32 cellular contexts compared by ENCODE assay signal in genomic region chr10:30124706-30125105, GRCh38.
"Had no signal": no experiment of that assay in that cellular context is flagged by ENCODE, and none has a peak within 500 bp of the region (broad histone marks: within the 10 kb centered on the region; RNA-seq: fewer than 3 reads in every experiment).

No MANE protein-coding gene starts in this region.

- ATAC-seq: activated CD8-positive, alpha-beta T cell treated with anti-CD3 and anti-CD28 coated beads for 36 hours; activated naive CD4-positive, alpha-beta T cell treated with anti-CD3 and anti-CD28 coated beads, Interleukin-2, amount 50 U/mL, for 72 hours; activated T-cell treated with anti-CD3 and anti-CD28 coated beads, Interleukin-2, amount 50 U/mL, for 4 hours; activated T-cell treated with anti-CD3 and anti-CD28 coated beads, Interleukin-2, amount 50 U/mL, for 72 hours; activated T-helper 17 cell treated with anti-CD3 and anti-CD28 coated beads, Interleukin-2, amount 50 U/mL, for 72 hours; body of pancreas had no signal

- H3K27ac ChIP-seq: adrenal gland, body of pancreas, brain microvascular endothelial cell, breast epithelium, VCaP had no signal

- H3K4me1 ChIP-seq: adrenal gland, body of pancreas, breast epithelium had no signal

- H3K9me3 ChIP-seq: adrenal gland, body of pancreas, breast epithelium had no signal

- DNase-seq: activated B cell treated with CpG ODN at 0.5 μM for 24 hours; activated CD4-positive, alpha-beta memory T cell treated with anti-CD3 and anti-CD28 coated beads for 36 hours; activated CD4-positive, alpha-beta T cell treated with anti-CD3 and anti-CD28 coated beads for 4 hours; activated CD4-positive, alpha-beta T cell treated with anti-CD3 and anti-CD28 coated beads, Interleukin-2, amount 10 ng/mL, durations not matched to agents 24 days and 14 days; activated CD4-positive, alpha-beta T cell treated with anti-CD3 and anti-CD28 coated beads, Interleukin-2, amount 50 U/mL, for 1 hour; activated CD4-positive, alpha-beta T cell treated with anti-CD3 and anti-CD28 coated beads, Interleukin-2, amount 50 U/mL, for 4 hours; activated CD4-positive, CD25-positive, alpha-beta regulatory T cell treated with anti-CD3 and anti-CD28 coated beads, Interleukin-2, amount 50 U/mL, for 72 hours; activated CD8-positive, alpha-beta memory T cell treated with anti-CD3 and anti-CD28 coated beads, Interleukin-2, amount 50 U/mL, for 4 hours; activated CD8-positive, alpha-beta T cell treated with anti-CD3 and anti-CD28 coated beads for 36 hours; activated effector memory CD4-positive, alpha-beta T cell treated with anti-CD3 and anti-CD28 coated beads, Interleukin-2, amount 50 U/mL, for 16 hours; activated gamma-delta T cell treated with Interleukin-2 at 50 U/mL for 16 hours; activated naive CD4-positive, alpha-beta T cell; activated naive CD4-positive, alpha-beta T cell treated with anti-CD3 and anti-CD28 coated beads for 36 hours; activated naive CD4-positive, alpha-beta T cell treated with anti-CD3 and anti-CD28 coated beads, Interleukin-2, amount 50 U/mL, for 16 hours; activated naive CD8-positive, alpha-beta T cell treated with anti-CD3 and anti-CD28 coated beads for 36 hours; activated T-cell treated with anti-CD3 and anti-CD28 coated beads for 4 hours; activated T-cell treated with anti-CD3 and anti-CD28 coated beads, Interleukin-2, amount 50 U/mL, for 1 hour; activated T-cell treated with anti-CD3 and anti-CD28 coated beads, Interleukin-2, amount 50 U/mL, for 4 hours; activated T-cell treated with anti-CD3 and anti-CD28 coated beads, Interleukin-2, amount 50 U/mL, for 72 hours; adrenal gland; amniotic stem cell; aorta; body of pancreas; brain microvascular endothelial cell; central memory CD4-positive, alpha-beta T cell; T-helper 1 cell; T-helper 2 cell; T-helper 9 cell had no signal

- H3K36me3 ChIP-seq: adrenal gland, brain microvascular endothelial cell, breast epithelium had no signal

- H3K27me3 ChIP-seq: adrenal gland, body of pancreas, brain microvascular endothelial cell, breast epithelium had no signal

- H3K4me3 ChIP-seq: adrenal gland, body of pancreas, breast epithelium had no signal
